In the genomic region with DNA sequence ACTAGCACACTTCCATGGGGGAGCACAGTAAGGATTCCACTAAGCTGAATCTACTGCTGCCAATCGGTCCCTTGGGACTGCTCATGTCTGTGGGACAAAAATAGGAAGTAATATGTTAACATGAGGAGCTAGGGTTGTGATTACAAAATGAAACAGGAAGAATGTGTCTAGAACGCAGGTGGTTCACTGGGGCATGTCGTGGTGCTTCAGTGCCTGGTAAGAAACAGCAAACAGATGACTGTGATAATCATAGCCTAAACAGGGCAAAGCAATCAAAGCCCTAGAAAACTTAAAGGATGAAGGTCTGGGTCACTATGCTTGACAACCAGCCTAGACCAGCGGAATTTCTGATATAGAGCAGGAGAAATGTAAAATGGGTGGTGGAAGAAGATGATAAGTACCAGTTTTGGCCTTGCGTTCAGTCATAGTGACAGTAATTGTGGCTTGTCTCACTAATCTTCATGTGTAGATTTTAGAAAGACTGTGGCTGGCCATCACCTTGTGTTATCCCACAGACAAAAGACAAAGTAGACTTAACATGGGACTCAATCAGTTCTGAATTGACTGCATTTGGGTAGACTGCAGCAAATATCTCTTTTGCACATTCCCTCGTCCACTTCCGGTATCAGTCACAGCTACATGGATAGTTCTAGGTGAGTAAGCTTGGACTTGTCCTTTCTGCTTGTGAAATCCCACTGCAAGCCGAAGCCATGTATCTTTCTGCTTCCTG, we compare ENCODE assay signal across 1 cellular context.
TF ChIP-seq lines count a peak whose summit lies in the region.

No MANE protein-coding gene starts in this region.

TF ChIP-seq in HepG2, 621 proteins besides CTCF, POLR2A, EP300 and RAD21 (continued from another document):
- TF ChIP-seq, protein P1, sequence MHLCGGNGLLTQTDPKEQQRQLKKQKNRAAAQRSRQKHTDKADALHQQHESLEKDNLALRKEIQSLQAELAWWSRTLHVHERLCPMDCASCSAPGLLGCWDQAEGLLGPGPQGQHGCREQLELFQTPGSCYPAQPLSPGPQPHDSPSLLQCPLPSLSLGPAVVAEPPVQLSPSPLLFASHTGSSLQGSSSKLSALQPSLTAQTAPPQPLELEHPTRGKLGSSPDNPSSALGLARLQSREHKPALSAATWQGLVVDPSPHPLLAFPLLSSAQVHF (CRISPR knock-in tag; IDR thresholded peaks at IDR 0.05) = no peak
- TF ChIP-seq PRMT3 (CRISPR knock-in tag; IDR thresholded peaks at IDR 0.05; ENCODE audit: borderline replicate concordance, low read depth) = no peak
- TF ChIP-seq, protein P2, sequence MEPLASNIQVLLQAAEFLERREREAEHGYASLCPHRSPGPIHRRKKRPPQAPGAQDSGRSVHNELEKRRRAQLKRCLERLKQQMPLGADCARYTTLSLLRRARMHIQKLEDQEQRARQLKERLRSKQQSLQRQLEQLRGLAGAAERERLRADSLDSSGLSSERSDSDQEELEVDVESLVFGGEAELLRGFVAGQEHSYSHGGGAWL (CRISPR knock-in tag; IDR thresholded peaks at IDR 0.05) = no peak
- no peak for TF ChIP-seq GTF2F1 (IDR thresholded peaks at IDR 0.05; ENCODE audit: low read length)
- no peak for TF ChIP-seq ZNF275 (CRISPR knock-in tag; IDR thresholded peaks at IDR 0.05; ENCODE audit: borderline replicate concordance)
- no peak for TF ChIP-seq ZNF567 (CRISPR knock-in tag; IDR thresholded peaks at IDR 0.05; ENCODE audit: borderline replicate concordance)
